ENCODE assay signal across 8 cellular contexts in genomic region chr19:35612559-35613321, GRCh38. TPM values are rescaled to one million over a fixed set of nuclear protein-coding genes. Genes with fewer than 3 reads are reported as not detected.
DNase-seq lines count a peak whose midpoint lies in the region; ATAC-seq, FAIRE-seq and TF ChIP-seq lines count a peak whose summit lies in the region.

Gene HAUS5 (plus strand): TSS chr19:35612735. CDS start chr19:35612795, 60 bp downstream.

- intact Hi-C loops in Calu3 (cut with micrococcal nuclease; ENCODE audit: unreplicated experiment), result no loop called here

- H3K9me3 Mint-ChIP-seq in Calu3 (ENCODE audit: low read depth, unreplicated experiment), result peaks cover 2% of the 10 kb centered on the region
- peaks cover 7% of the 10 kb centered on the region for H3K9me3 Mint-ChIP-seq in mesothelial cell of epicardium

- TF ChIP-seq CTCF in Calu3 (IDR thresholded peaks at IDR 0.05; ENCODE audit: unreplicated experiment) (no peak), OCI-LY3 (IDR thresholded peaks at IDR 0.05; ENCODE audit: low read depth, low read length) (no peak), mesothelial cell of epicardium (IDR thresholded peaks at IDR 0.05; ENCODE audit: unreplicated experiment) (no peak)

- H3K9ac ChIP-seq in OCI-LY3 (ENCODE audit: low read length), result peak within 1 kb of the TSS; percentile 83

- H3K4me3 Mint-ChIP-seq in Calu3 (ENCODE audit: low read depth, unreplicated experiment), result peak within 1 kb of the TSS; percentile 93
- peak within 1 kb of the TSS; percentile 83 for H3K4me3 Mint-ChIP-seq in mesothelial cell of epicardium

- H2AFZ ChIP-seq in OCI-LY3 (ENCODE audit: low read depth, low read length), result peak within 1 kb of the TSS; percentile 65

- H3K27me3 Mint-ChIP-seq in Calu3 (ENCODE audit: unreplicated experiment), result no peaks in the 10 kb centered on the region
- peaks cover 2% of the 10 kb centered on the region for H3K27me3 Mint-ChIP-seq in mesothelial cell of epicardium (ENCODE audit: low read depth)

- peaks cover 10% of the 10 kb centered on the region; the same call in 1 of the 2 replicates for H3K79me2 ChIP-seq in OCI-LY3 (ENCODE audit: low read length)

- TSS peak; percentile 76 for BruUV-seq in Calu3 (replicated peaks; lab: Mats Ljungman, UMichigan)

- H3K36me3 Mint-ChIP-seq in Calu3 (ENCODE audit: insufficient read depth, unreplicated experiment), result peaks cover 21% of the 10 kb centered on the region
- H3K36me3 Mint-ChIP-seq in mesothelial cell of epicardium, result peaks cover 4% of the 10 kb centered on the region

- peak within 1 kb of the TSS; percentile 83 for H3K4me2 ChIP-seq in OCI-LY3 (ENCODE audit: low read length)

- no peaks in the 10 kb centered on the region for H3K4me1 Mint-ChIP-seq in Calu3 (ENCODE audit: low read depth, unreplicated experiment)
- no peaks in the 10 kb centered on the region for H3K4me1 Mint-ChIP-seq in mesothelial cell of epicardium

- CTCF ChIA-PET in Calu3 (lab: Charles Lee), result interaction anchor here (0.5 to 1.3 kb wide), 5 partner anchors 31 to 102 kb away, joined by 3 to 5 read pairs (median 3); partner anchors contain the start of gene ATP4A

- no peaks in the 10 kb centered on the region for H4K20me1 ChIP-seq in OCI-LY3 (ENCODE audit: insufficient read depth, low read length)

- H3K27ac ChIP-seq in OCI-LY3 (ENCODE audit: low read length), result peak within 1 kb of the TSS; percentile 9; the same call in 1 of the 2 replicates

- no peaks in the 10 kb centered on the region for H3K9me3 ChIP-seq in OCI-LY3 (ENCODE audit: insufficient read depth, low read length)

- DNase-seq in Calu3 (peak; percentile 98), HuH-7.5 (ENCODE audit: low spot score) (peak; percentile 87), mesothelial cell of epicardium (ENCODE audit: low spot score in 2 of 2, unreplicated experiment in 2 of 2) (peak; percentile 94 to 99)
- peak; percentile 97 for DNase-seq in activated CD8-positive, alpha-beta memory T cell treated with anti-CD3 and anti-CD28 coated beads, Interleukin-2, amount 50 U/mL, for 4 hours
- DNase-seq in stimulated activated CD8-positive, alpha-beta memory T cell treated with anti-CD3 and anti-CD28 coated beads, Interleukin-15, amount 100 ng/mL, for 4 hours (ENCODE audit: low read depth in 2 of 2), result peak; percentile 85 to 91

- peaks cover 17% of the 10 kb centered on the region for H3K36me3 ChIP-seq in OCI-LY3 (replicated peaks; ENCODE audit: low read depth, low read length)

- H3K27ac Mint-ChIP-seq in Calu3 (ENCODE audit: unreplicated experiment) (peak within 1 kb of the TSS; percentile 99), mesothelial cell of epicardium (peak within 1 kb of the TSS; percentile 77)

- peaks cover 29% of the 10 kb centered on the region for H3K4me1 ChIP-seq in OCI-LY3 (ENCODE audit: low read length)

- FAIRE-seq in endometrium (lab: Jason Lieb, UNC), result peak; percentile 81

- no peaks in the 10 kb centered on the region for H3K27me3 ChIP-seq in OCI-LY3 (ENCODE audit: low read depth, low read length)

- H3K4me3 ChIP-seq in OCI-LY3 (ENCODE audit: low read length), result peak within 1 kb of the TSS; percentile 79

- peak; percentile 74 for ATAC-seq in GM21447 (IDR thresholded peaks at IDR 0.05; ENCODE audit: unreplicated experiment)

RNA-seq across cellular contexts. Expression of gene HAUS5, which starts in this region (rescaled TPM):
- total RNA-seq in Calu3 (2022) (35.3 and 38.0 TPM in 2 replicates), mesothelial cell of epicardium (28.7 to 33.8 TPM (median 29.0 TPM) in 3 replicates)

Comparison
In these comparisons a context has a peak if more than half of its experiments do, and no peak if none do; other contexts are left out.
1. Peak in every context shown above with its lines: DNase-seq, ATAC-seq, H3K4me3 ChIP-seq and H3K27ac ChIP-seq.